In the genomic region with DNA sequence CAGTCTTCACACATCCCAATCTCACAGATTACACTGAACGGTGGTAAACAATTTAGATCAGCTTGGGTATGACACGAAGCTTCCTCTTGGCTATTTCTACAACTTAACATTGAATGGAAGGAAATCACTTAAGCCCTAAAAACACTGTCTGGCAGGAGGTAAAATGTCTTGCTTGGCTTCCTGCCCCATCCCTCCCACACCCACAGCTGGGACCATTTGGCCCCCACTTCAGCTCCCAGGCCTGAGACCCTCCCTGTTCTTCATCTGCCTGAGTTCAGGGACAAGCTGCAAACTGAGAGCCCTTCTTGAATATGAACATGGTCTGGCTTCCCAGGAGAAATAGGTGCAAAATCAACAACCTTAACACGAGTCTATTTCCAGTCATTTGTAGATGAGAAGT, we compare ENCODE assay signal across 29 cellular contexts. TPM values are rescaled to one million over a fixed set of nuclear protein-coding genes. Genes with fewer than 3 reads are reported as not detected.
"Had no signal": no experiment of that assay in that cellular context is flagged by ENCODE, and none has a peak within 500 bp of the region (broad histone marks: within the 10 kb centered on the region; RNA-seq: fewer than 3 reads in every experiment).

No MANE protein-coding gene starts in this region.

- H3K4me1 ChIP-seq: foreskin keratinocyte had no signal

- H3K4me3 ChIP-seq: dorsolateral prefrontal cortex, esophagus muscularis mucosa, gastrocnemius medialis had no signal

- ATAC-seq: activated CD4-positive, CD25-positive, alpha-beta regulatory T cell treated with anti-CD3 and anti-CD28 coated beads, Interleukin-2, amount 50 U/mL, for 24 hours; activated CD8-positive, alpha-beta T cell treated with anti-CD3 and anti-CD28 coated beads for 36 hours; activated T-cell treated with anti-CD3 and anti-CD28 coated beads, Interleukin-2, amount 50 U/mL, for 4 hours; activated T-helper 17 cell treated with anti-CD3 and anti-CD28 coated beads, Interleukin-2, amount 50 U/mL, for 72 hours; foreskin keratinocyte; gastrocnemius medialis; SK-N-SH treated with all-trans-retinoic acid at 6 μM for 48 hours; T-helper 17 cell had no signal

- H3K9me3 ChIP-seq: esophagus muscularis mucosa, gastrocnemius medialis had no signal

- H3K27ac ChIP-seq: brain microvascular endothelial cell, dorsolateral prefrontal cortex, esophagus muscularis mucosa, foreskin keratinocyte, WERI-Rb-1 had no signal

- H3K36me3 ChIP-seq: brain microvascular endothelial cell, esophagus muscularis mucosa, gastrocnemius medialis, WERI-Rb-1 had no signal

- DNase-seq: activated B cell treated with CpG ODN at 0.5 μM for 24 hours; activated CD4-positive, alpha-beta T cell treated with anti-CD3 and anti-CD28 coated beads for 48 hours; activated CD4-positive, alpha-beta T cell treated with anti-CD3 and anti-CD28 coated beads, Interleukin-2, amount 50 U/mL, for 1 hour; activated CD4-positive, alpha-beta T cell treated with anti-CD3 and anti-CD28 coated beads, Interleukin-2, amount 50 U/mL, for 48 hours; activated CD8-positive, alpha-beta memory T cell treated with anti-CD3 and anti-CD28 coated beads for 24 hours; activated CD8-positive, alpha-beta T cell treated with anti-CD3 and anti-CD28 coated beads for 36 hours; activated effector memory CD4-positive, alpha-beta T cell treated with Interleukin-2 at 50 U/mL for 16 hours; activated gamma-delta T cell treated with Interleukin-2 at 50 U/mL for 16 hours; activated naive CD4-positive, alpha-beta T cell treated with anti-CD3 and anti-CD28 coated beads, Interleukin-2, amount 50 U/mL, for 16 hours; activated naive CD4-positive, alpha-beta T cell treated with Interleukin-2 at 50 U/mL for 16 hours; activated T-cell treated with anti-CD3 and anti-CD28 coated beads, Interleukin-2, amount 50 U/mL, for 4 hours; amniotic stem cell; anterior cingulate cortex; brain microvascular endothelial cell; caudate nucleus; dorsolateral prefrontal cortex; effector memory CD4-positive, alpha-beta T cell; endodermal cell; erythroblast; foreskin keratinocyte; gastrocnemius medialis; T-helper 1 cell; T-helper 17 cell; T1000; WERI-Rb-1 had no signal

RNA-seq across cellular contexts. Expression of a gene that starts 3.4 kb away (rescaled TPM):
- total RNA-seq: foreskin keratinocyte, T-helper 17 cell had no signal
